ENCODE assay signal across 25 cellular contexts in genomic region chr2:160275646-160276045, GRCh38.
DNase-seq lines count a peak whose midpoint lies in the region; ATAC-seq, FAIRE-seq and TF ChIP-seq lines count a peak whose summit lies in the region.
"Had no signal": no experiment of that assay in that cellular context is flagged by ENCODE, and none has a peak within 500 bp of the region (broad histone marks: within the 10 kb centered on the region; RNA-seq: fewer than 3 reads in every experiment).

No MANE protein-coding gene starts in this region.

- no peak for TF ChIP-seq POLR2A in GM12892 (IDR thresholded peaks at IDR 0.05; ENCODE audit: low read depth, low read length)

- DNase-seq in ACHN (peak; percentile 88), GM12892 (ENCODE audit: insufficient read length) (no peak), kidney glomerular epithelial cell (lab: John Stamatoyannopoulos, UW) (peak; percentile 66), midbrain (lab: John Stamatoyannopoulos, UW) (no peak), GM10266 (ENCODE audit: extremely low spot score) (no peak)
- no peak for DNase-seq in activated CD4-positive, alpha-beta T cell treated with anti-CD3 and anti-CD28 coated beads, Interleukin-2, amount 50 U/mL, for 1 hour
- DNase-seq: activated CD4-positive, CD25-positive, alpha-beta regulatory T cell; activated CD8-positive, alpha-beta T cell treated with anti-CD3 and anti-CD28 coated beads, Interleukin-2, amount 10 ng/mL, durations not matched to agents 7 days and 5 days; activated naive CD4-positive, alpha-beta T cell treated with Interleukin-2 at 50 U/mL for 16 hours; activated T-cell treated with anti-CD3 and anti-CD28 coated beads, Interleukin-2, amount 50 U/mL, for 24 hours; aorta; DMS79 treated with DMSO at 0.1 percent for 48 hours; effector CD4-positive, alpha-beta T cell; HCEC 1CT; IMR-90; NCI-H1417 treated with DMSO at 0.1 percent for 48 hours; NCI-H510A treated with DMSO at 0.1 percent for 48 hours; nucleus accumbens; right cardiac atrium; SK-N-SH had no signal

- peak overlapping the region in 2 of 3 experiments; percentile 22 to 44 for H3K4me3 Mint-ChIP-seq in nephron
- H3K4me3 Mint-ChIP-seq: activated CD8-positive, alpha-beta T cell treated with anti-CD3 and anti-CD28 coated beads, Interleukin-2, amount 10 ng/mL, durations not matched to agents 7 days and 5 days; activated T-cell treated with anti-CD3 and anti-CD28 coated beads, Interleukin-2, amount 50 U/mL, for 24 hours; T-helper 2 cell treated with Interferon-gamma antibody and Interleukin-4, amounts not matched to agents 5 μg/mL and 100 μg/mL, for 36 hours had no signal

- in situ Hi-C loops in ACHN (cut with HindIII; ENCODE audit: low pct_ligation_motif_present, low pct_unique_long_range_greater_than_20kb, low sequenced_read_pairs): no loop called here

- TF ChIP-seq CTCF in nephron (IDR thresholded peaks at IDR 0.05; ENCODE audit: unreplicated experiment in 3 of 3) (no peak), GM10266 (IDR thresholded peaks at IDR 0.05; ENCODE audit: control insufficient read depth, insufficient read depth, low read depth, missing control alignments) (no peak)

- no peak for ATAC-seq in HG02623 (IDR thresholded peaks at IDR 0.05; ENCODE audit: unreplicated experiment)
- ATAC-seq: activated CD8-positive, alpha-beta T cell treated with anti-CD3 and anti-CD28 coated beads, Interleukin-2, amount 10 ng/mL, durations not matched to agents 7 days and 5 days; esophagus mucosa; right cardiac atrium had no signal

- H3K4me1 Mint-ChIP-seq in nephron: peaks cover 66% of the 10 kb centered on the region

- H3K27me3 Mint-ChIP-seq in nephron (ENCODE audit: low read depth): no peaks in the 10 kb centered on the region
- H3K27me3 Mint-ChIP-seq: activated T-cell treated with anti-CD3 and anti-CD28 coated beads, Interleukin-2, amount 50 U/mL, for 24 hours had no signal

- H3K27ac Mint-ChIP-seq in nephron: peak overlapping the region; percentile 97 to 99 (median 97)
- H3K27ac Mint-ChIP-seq: activated CD8-positive, alpha-beta T cell treated with anti-CD3 and anti-CD28 coated beads, Interleukin-2, amount 10 ng/mL, durations not matched to agents 7 days and 5 days; activated T-cell treated with anti-CD3 and anti-CD28 coated beads, Interleukin-2, amount 50 U/mL, for 24 hours; T-helper 2 cell treated with Interferon-gamma antibody and Interleukin-4, amounts not matched to agents 5 μg/mL and 100 μg/mL, for 36 hours had no signal

- peaks cover 76% of the 10 kb centered on the region for H3K36me3 Mint-ChIP-seq in nephron (ENCODE audit: low read depth)

- peak; percentile 14 for FAIRE-seq in GM12892 (lab: Jason Lieb, UNC)
- FAIRE-seq: frontal cortex had no signal

- no peaks in the 10 kb centered on the region for H3K9me3 Mint-ChIP-seq in nephron
- H3K9me3 Mint-ChIP-seq: activated T-cell treated with anti-CD3 and anti-CD28 coated beads, Interleukin-2, amount 50 U/mL, for 24 hours; T-helper 2 cell treated with Interferon-gamma antibody and Interleukin-4, amounts not matched to agents 5 μg/mL and 100 μg/mL, for 36 hours had no signal

Comparison
In these comparisons a context has a peak if more than half of its experiments do, and no peak if none do; other contexts are left out.
1. DNase-seq: peak in ACHN (single experiment) and kidney glomerular epithelial cell (single experiment); none in GM12892 (single experiment), midbrain (single experiment), activated CD4-positive, alpha-beta T cell treated with anti-CD3 and anti-CD28 coated beads, Interleukin-2, amount 50 U/mL, for 1 hour (single experiment) and GM10266 (single experiment).